In the genomic region with DNA sequence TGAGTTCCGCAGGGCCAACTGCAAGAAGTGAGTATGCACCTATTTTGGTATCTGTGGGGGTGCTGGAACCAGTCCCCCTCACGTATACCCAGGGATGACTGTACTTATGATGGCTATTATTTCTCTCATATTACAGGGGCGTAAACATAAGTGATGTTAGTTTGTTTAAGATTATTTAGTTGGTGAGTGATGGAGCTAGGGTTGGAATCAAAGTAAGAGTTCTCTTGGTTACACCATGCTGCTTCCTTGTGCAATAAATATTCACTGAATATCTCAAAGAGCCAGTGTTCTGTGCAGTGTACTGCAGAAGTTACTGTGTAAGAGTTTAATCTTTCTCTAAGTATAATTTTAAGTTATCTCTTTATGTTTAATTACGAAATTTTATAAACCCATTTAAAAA, we compare ENCODE assay signal across 15 cellular contexts. TPM values are rescaled to one million over a fixed set of nuclear protein-coding genes. Genes with fewer than 3 reads are reported as not detected.
"Had no signal": no experiment of that assay in that cellular context is flagged by ENCODE, and none has a peak within 500 bp of the region (broad histone marks: within the 10 kb centered on the region; RNA-seq: fewer than 3 reads in every experiment).

No MANE protein-coding gene starts in this region.

- H3K4me3 Mint-ChIP-seq: activated T-cell treated with anti-CD3 and anti-CD28 coated beads, Interleukin-2, amount 50 U/mL, for 4 hours; type B pancreatic cell had no signal

- H3K9me3 ChIP-seq: colonic mucosa had no signal

- H3K4me1 ChIP-seq: colonic mucosa had no signal

- H3K27ac Mint-ChIP-seq: activated naive CD4-positive, alpha-beta T cell treated with anti-CD3 and anti-CD28 coated beads, Interleukin-2, amount 50 U/mL, for 72 hours; type B pancreatic cell had no signal

- H3K36me3 Mint-ChIP-seq: activated naive CD4-positive, alpha-beta T cell treated with anti-CD3 and anti-CD28 coated beads, Interleukin-2, amount 50 U/mL, for 72 hours; type B pancreatic cell had no signal

- H3K27me3 ChIP-seq: colonic mucosa, foreskin keratinocyte had no signal

- ATAC-seq: activated naive CD4-positive, alpha-beta T cell treated with anti-CD3 and anti-CD28 coated beads, Interleukin-2, amount 50 U/mL, for 72 hours; activated T-cell treated with anti-CD3 and anti-CD28 coated beads, Interleukin-2, amount 50 U/mL, for 4 hours; foreskin keratinocyte had no signal

- H3K9me3 Mint-ChIP-seq: activated naive CD4-positive, alpha-beta T cell treated with anti-CD3 and anti-CD28 coated beads, Interleukin-2, amount 50 U/mL, for 72 hours; activated T-cell treated with anti-CD3 and anti-CD28 coated beads, Interleukin-2, amount 50 U/mL, for 4 hours; type B pancreatic cell had no signal

- H3K27me3 Mint-ChIP-seq: type B pancreatic cell had no signal

- H3K4me3 ChIP-seq: colonic mucosa, skin epidermis had no signal

- FAIRE-seq: astrocyte, islet of Langerhans had no signal

- H3K27ac ChIP-seq: colonic mucosa, foreskin keratinocyte, parathyroid adenoma had no signal

- H3K36me3 ChIP-seq: colonic mucosa had no signal

- DNase-seq: activated CD4-positive, alpha-beta T cell treated with anti-CD3 and anti-CD28 coated beads for 1 hour; activated CD4-positive, alpha-beta T cell treated with anti-CD3 and anti-CD28 coated beads, Interleukin-2, amount 50 U/mL, for 48 hours; activated effector memory CD4-positive, alpha-beta T cell treated with anti-CD3 and anti-CD28 coated beads, Interleukin-2, amount 50 U/mL, for 16 hours; activated T-cell treated with anti-CD3 and anti-CD28 coated beads, Interleukin-2, amount 50 U/mL, for 4 hours; colonic mucosa; foreskin keratinocyte; head of caudate nucleus; retina had no signal

RNA-seq across cellular contexts. Expression of a gene that starts 12.8 kb away (rescaled TPM):
- total RNA-seq: activated naive CD4-positive, alpha-beta T cell treated with anti-CD3 and anti-CD28 coated beads, Interleukin-2, amount 50 U/mL, for 72 hours; activated T-cell treated with anti-CD3 and anti-CD28 coated beads, Interleukin-2, amount 50 U/mL, for 4 hours; T-helper 2 cell treated with Interferon-gamma antibody and Interleukin-4, amounts not matched to agents 100 ng/mL and 5 ng/mL, for 36 hours had no signal
